12 cellular contexts compared by ENCODE assay signal in the genomic region with DNA sequence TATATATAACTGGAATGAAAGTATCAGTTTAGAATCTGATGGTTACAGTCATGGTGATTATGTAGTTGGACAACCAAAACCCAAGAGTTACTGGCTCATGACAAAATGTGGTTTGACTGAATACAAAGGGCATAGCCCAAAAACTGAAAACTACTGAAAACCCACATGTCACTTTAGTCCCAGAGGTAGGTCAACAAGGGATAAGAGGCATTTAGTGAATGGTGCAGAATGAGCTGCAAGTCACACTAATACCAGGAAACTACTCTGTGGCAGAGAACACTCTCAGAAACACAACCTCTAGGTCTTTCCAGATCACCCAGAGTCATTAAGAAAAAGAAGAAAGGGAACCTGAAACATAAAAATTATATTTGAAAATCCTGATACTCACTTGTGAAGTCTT.
DNase-seq lines count a peak whose midpoint lies in the region; ATAC-seq, FAIRE-seq and TF ChIP-seq lines count a peak whose summit lies in the region.
"Had no signal": no experiment of that assay in that cellular context is flagged by ENCODE, and none has a peak within 500 bp of the region (broad histone marks: within the 10 kb centered on the region; RNA-seq: fewer than 3 reads in every experiment).

No MANE protein-coding gene starts in this region.

- no peaks in the 10 kb centered on the region for H3K9me3 ChIP-seq in right cardiac atrium (ENCODE audit: control insufficient read depth, low read length)
- no peaks in the 10 kb centered on the region for H3K9me3 ChIP-seq in colonic mucosa
- H3K9me3 ChIP-seq: gastrocnemius medialis, sigmoid colon had no signal

- H3K4me1 ChIP-seq in right cardiac atrium (ENCODE audit: control insufficient read depth, insufficient read depth, low read length) (peaks cover 4% of the 10 kb centered on the region), colonic mucosa (no peaks in the 10 kb centered on the region)
- H3K4me1 ChIP-seq: gastrocnemius medialis had no signal

- H3K27me3 ChIP-seq in right cardiac atrium (ENCODE audit: control insufficient read depth, insufficient read depth) (no peaks in the 10 kb centered on the region), colonic mucosa (no peaks in the 10 kb centered on the region)
- H3K27me3 ChIP-seq: gastrocnemius medialis, sigmoid colon had no signal

- DNase-seq in right cardiac atrium, result no peak
- DNase-seq in HK-2 (ENCODE audit: unreplicated experiment), result no peak
- no peak for DNase-seq in colonic mucosa
- no peak for DNase-seq in RCC 7860 (ENCODE audit: low spot score)
- DNase-seq: cerebellar nuclear complex, gastrocnemius medialis, sigmoid colon, T-cell had no signal

- H3K36me3 ChIP-seq in colonic mucosa, result no peaks in the 10 kb centered on the region
- H3K36me3 ChIP-seq: gastrocnemius medialis, sigmoid colon had no signal

- no peak overlapping the region for H3K27ac ChIP-seq in right cardiac atrium (ENCODE audit: low read length)
- no peak overlapping the region for H3K27ac ChIP-seq in colonic mucosa
- H3K27ac ChIP-seq: gastrocnemius medialis, sigmoid colon had no signal

- FAIRE-seq in RCC 7860 (lab: Jason Lieb, UNC), result no peak

- H3K9ac ChIP-seq in colonic mucosa (ENCODE audit: low read depth in 2 of 2, low read length in 2 of 2), result no peak overlapping the region

- H3K4me3 ChIP-seq in right cardiac atrium (ENCODE audit: low read length), result no peak overlapping the region
- no peak overlapping the region for H3K4me3 ChIP-seq in colonic mucosa
- H3K4me3 ChIP-seq: gastrocnemius medialis, sigmoid colon had no signal

- no peak for TF ChIP-seq CTCF in colonic mucosa (IDR thresholded peaks at IDR 0.05)

- intact Hi-C loops in right cardiac atrium (cut with DNase I) (no loop called here), colonic mucosa (cut with DNase I) (no loop called here)

- ATAC-seq in GM18499 (IDR thresholded peaks at IDR 0.05; ENCODE audit: insufficient read depth, unreplicated experiment) (peak; percentile 96), GM19397 (IDR thresholded peaks at IDR 0.05; ENCODE audit: unreplicated experiment) (peak; percentile 89), HG02884 (IDR thresholded peaks at IDR 0.05; ENCODE audit: unreplicated experiment) (peak; percentile 96), HG03575 (IDR thresholded peaks at IDR 0.05; ENCODE audit: extremely low read depth, insufficient number of reproducible peaks, low FRiP score, unreplicated experiment) (peak; percentile 93), right cardiac atrium (no peak)
- ATAC-seq: gastrocnemius medialis, T-cell had no signal

Comparison
In these comparisons a context has a peak if more than half of its experiments do, and no peak if none do; other contexts are left out.
1. ATAC-seq: peak in GM18499 (single experiment), GM19397 (single experiment), HG02884 (single experiment) and HG03575 (single experiment); none in right cardiac atrium (0 of 2).